ENCODE assay signal across 6 cellular contexts in genomic region chr6:11177271-11177670, GRCh38.
"Had no signal": no experiment of that assay in that cellular context is flagged by ENCODE, and none has a peak within 500 bp of the region (broad histone marks: within the 10 kb centered on the region; RNA-seq: fewer than 3 reads in every experiment).

No MANE protein-coding gene starts in this region.

- ATAC-seq: K562 had no signal

- H3K4me3 Mint-ChIP-seq: H9 had no signal

- DNase-seq: GM23248, GOT3, H9, HCEC 1CT, IMR-90 had no signal
